Comparison of ENCODE assay signal across 17 cellular contexts in genomic region chr7:25493811-25494366, GRCh38.
A peak's percentile ranks its signal among the peaks of the same experiment; 100 is the strongest.
DNase-seq lines count a peak whose midpoint lies in the region; ATAC-seq and TF ChIP-seq lines count a peak whose summit lies in the region.
"Had no signal": no experiment of that assay in that cellular context is flagged by ENCODE, and none has a peak within 500 bp of the region (broad histone marks: within the 10 kb centered on the region; RNA-seq: fewer than 3 reads in every experiment).

No MANE protein-coding gene starts in this region.

- POLR2A ChIA-PET in HEK293 (lab: Yijun Ruan, JAX): no interaction called here
- POLR2A ChIA-PET in A673 (lab: Charles Lee; ENCODE audit: low non-redundant PET): no interaction called here

- intact Hi-C loops in body of pancreas (cut with DNase I): no loop called here
- intact Hi-C loops in A673 (cut with micrococcal nuclease; ENCODE audit: unreplicated experiment): no loop called here

- ATAC-seq in body of pancreas (no peak), HG02852 (IDR thresholded peaks at IDR 0.05; ENCODE audit: unreplicated experiment) (no peak)
- ATAC-seq: CD8-positive, alpha-beta T cell had no signal

- CTCF ChIA-PET in HEK293 (lab: Yijun Ruan, JAX): interaction anchor here (0.8 kb wide), 1 partner anchor 142 kb away, joined by 3 read pairs; no protein-coding TSS in a partner anchor
- CTCF ChIA-PET in A673 (lab: Charles Lee): no interaction called here

- TF ChIP-seq POLR2A in body of pancreas (IDR thresholded peaks at IDR 0.05): no peak

- no peak overlapping the region for H3K27ac ChIP-seq in HEK293 (ENCODE audit: extremely low read depth, low read depth, low read length)
- H3K27ac ChIP-seq in body of pancreas: no peak overlapping the region
- no peak overlapping the region for H3K27ac ChIP-seq in A673 (ENCODE audit: low read depth, low read length, poor library complexity, severe bottlenecking)
- H3K27ac ChIP-seq: BLaER1, C4-2B had no signal

- no TSS peak for BruUV-seq in A673 (replicated peaks; lab: Mats Ljungman, UMichigan)

- H3K9me3 ChIP-seq in HEK293 (ENCODE audit: control insufficient read depth, insufficient read depth, low read depth, low read length) (no peaks in the 10 kb centered on the region), body of pancreas (no peaks in the 10 kb centered on the region), A673 (ENCODE audit: low read depth, low read length, poor library complexity, severe bottlenecking) (no peaks in the 10 kb centered on the region)
- H3K9me3 ChIP-seq: BLaER1, Caco-2, HAP-1 had no signal

- DNase-seq in NCI-H69 (lab: John Stamatoyannopoulos, UW) (peak; percentile 7), foreskin melanocyte (peak; percentile 7), retina (peak; percentile 12), body of pancreas (no peak), A673 (ENCODE audit: low spot score) (no peak)
- DNase-seq: Caco-2; CD4-positive, CD25-positive, alpha-beta regulatory T cell; CD8-positive, alpha-beta T cell; DMS153; DMS79 treated with DMSO at 0.1 percent for 48 hours; GF-D8; GOT3 had no signal

- 76 to 84% methylated on average over 8 of the region's 8 CpGs for WGBS in body of pancreas, 2 donors

- H3K27me3 ChIP-seq in body of pancreas (no peaks in the 10 kb centered on the region), A673 (replicated peaks; ENCODE audit: insufficient read depth, low read depth, low read length, poor library complexity) (peaks cover 9% of the 10 kb centered on the region)
- H3K27me3 ChIP-seq: BLaER1 had no signal

- H3K36me3 ChIP-seq in HEK293 (ENCODE audit: control insufficient read depth in 2 of 2, insufficient read depth in 1 of 2, low read length in 2 of 2) (no peaks in the 10 kb centered on the region), body of pancreas (replicated peaks in 1 of 2; ENCODE audit: insufficient read depth in 1 of 2, low read depth in 2 of 2) (no peaks in the 10 kb centered on the region), A673 (ENCODE audit: insufficient read depth, low read length, poor library complexity, severe bottlenecking) (no peaks in the 10 kb centered on the region)
- H3K36me3 ChIP-seq: BLaER1, HAP-1 had no signal

- no peaks in the 10 kb centered on the region for H3K4me1 ChIP-seq in HEK293 (ENCODE audit: control insufficient read depth, insufficient read depth, low read length)
- no peaks in the 10 kb centered on the region for H3K4me1 ChIP-seq in body of pancreas
- no peaks in the 10 kb centered on the region for H3K4me1 ChIP-seq in A673 (ENCODE audit: insufficient read depth, low read length, poor library complexity, severe bottlenecking)
- H3K4me1 ChIP-seq: Caco-2, HAP-1 had no signal

- no peak for TF ChIP-seq CTCF in HEK293 (tag by site-specific recombination; IDR thresholded peaks at IDR 0.05)
- no peak for TF ChIP-seq CTCF in body of pancreas (IDR thresholded peaks at IDR 0.05)
- TF ChIP-seq CTCF in A673 (conservative IDR thresholded peaks at IDR 0.05; ENCODE audit: low read depth, low read length): no peak

- H3K4me3 ChIP-seq in HEK293 (ENCODE audit: low read depth, low read length) (no peak overlapping the region), body of pancreas (no peak overlapping the region), A673 (ENCODE audit: low read depth, low read length, poor library complexity, severe bottlenecking) (no peak overlapping the region)
- H3K4me3 ChIP-seq: BLaER1, HAP-1 had no signal

TF ChIP-seq in HEK293, 187 proteins besides CTCF, POLR2A, EP300 and RAD21:
- no peak for TF ChIP-seq ZNF510 (tag by site-specific recombination; IDR thresholded peaks at IDR 0.05; ENCODE audit: insufficient replicate concordance)
- TF ChIP-seq, protein P1, sequence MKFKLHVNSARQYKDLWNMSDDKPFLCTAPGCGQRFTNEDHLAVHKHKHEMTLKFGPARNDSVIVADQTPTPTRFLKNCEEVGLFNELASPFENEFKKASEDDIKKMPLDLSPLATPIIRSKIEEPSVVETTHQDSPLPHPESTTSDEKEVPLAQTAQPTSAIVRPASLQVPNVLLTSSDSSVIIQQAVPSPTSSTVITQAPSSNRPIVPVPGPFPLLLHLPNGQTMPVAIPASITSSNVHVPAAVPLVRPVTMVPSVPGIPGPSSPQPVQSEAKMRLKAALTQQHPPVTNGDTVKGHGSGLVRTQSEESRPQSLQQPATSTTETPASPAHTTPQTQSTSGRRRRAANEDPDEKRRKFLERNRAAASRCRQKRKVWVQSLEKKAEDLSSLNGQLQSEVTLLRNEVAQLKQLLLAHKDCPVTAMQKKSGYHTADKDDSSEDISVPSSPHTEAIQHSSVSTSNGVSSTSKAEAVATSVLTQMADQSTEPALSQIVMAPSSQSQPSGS (tag by site-specific recombination; IDR thresholded peaks at IDR 0.05; ENCODE audit: low read depth): peak; percentile 83

Comparison
In these comparisons a context has a peak if more than half of its experiments do, and no peak if none do; other contexts are left out.
1. DNase-seq: peak in NCI-H69 (single experiment), foreskin melanocyte (single experiment) and retina (single experiment); none in body of pancreas (0 of 4) and A673 (single experiment).